20 cellular contexts compared by ENCODE assay signal in the genomic region with DNA sequence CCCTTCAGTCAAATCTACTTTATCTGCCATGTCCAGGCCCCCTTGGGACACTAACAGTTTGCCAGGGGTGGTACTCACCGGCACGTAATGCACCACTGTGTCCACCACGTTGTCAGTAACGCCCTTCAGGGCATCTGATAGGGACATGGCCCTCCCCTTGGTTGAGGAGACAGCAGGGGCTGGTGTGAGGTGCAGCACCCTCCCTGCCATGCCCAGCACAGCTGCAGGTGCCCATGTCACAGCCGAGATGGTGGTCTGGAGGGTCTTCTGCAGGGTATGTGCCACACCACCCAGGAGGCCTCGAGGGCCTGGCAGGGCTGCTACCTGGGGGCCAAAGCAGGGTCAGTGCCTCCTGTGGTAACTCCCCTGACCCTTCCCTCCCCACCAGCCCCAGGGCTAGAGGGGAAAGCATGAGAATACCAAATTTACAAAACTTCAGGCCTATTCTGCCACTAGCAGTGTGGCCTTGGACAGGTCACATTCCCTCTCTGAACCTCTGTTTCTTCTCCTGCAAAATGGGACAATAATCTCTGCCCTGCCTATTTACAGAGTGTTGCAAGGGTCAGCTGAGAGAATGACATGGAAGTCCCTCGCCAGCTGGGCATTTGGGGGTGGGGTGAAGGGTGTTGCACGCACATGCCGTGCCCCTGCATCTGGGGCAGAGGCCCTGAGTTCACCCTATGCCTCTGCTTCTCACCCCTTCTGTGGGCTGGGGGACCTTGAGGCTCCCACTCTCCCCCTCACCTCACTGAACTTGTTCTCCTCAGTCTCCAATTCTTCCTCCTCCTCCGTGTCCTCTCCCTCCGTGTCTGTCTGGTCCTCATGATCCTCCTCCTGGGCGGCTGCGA. TPM values are rescaled to one million over a fixed set of nuclear protein-coding genes. Genes with fewer than 3 reads are reported as not detected.
A peak's percentile ranks its signal among the peaks of the same experiment; 100 is the strongest.
DNase-seq lines count a peak whose midpoint lies in the region; ATAC-seq and TF ChIP-seq lines count a peak whose summit lies in the region.
"Had no signal": no experiment of that assay in that cellular context is flagged by ENCODE, and none has a peak within 500 bp of the region (broad histone marks: within the 10 kb centered on the region; RNA-seq: fewer than 3 reads in every experiment).

No MANE protein-coding gene starts in this region.

- peaks cover 2% of the 10 kb centered on the region for H3K4me1 Mint-ChIP-seq in T-helper 1 cell treated with Interleukin-12 subunit alpha and Interleukin-12 subunit beta and Interleukin-4 antibody, amounts not matched to agents 30 μg/mL and 1 μg/mL, for 36 hours (ENCODE audit: low read depth)
- H3K4me1 Mint-ChIP-seq in CD8-positive, alpha-beta T cell (ENCODE audit: low read depth) = peaks cover 4% of the 10 kb centered on the region
- no peaks in the 10 kb centered on the region for H3K4me1 Mint-ChIP-seq in endodermal cell

- TF ChIP-seq CTCF in CD8-positive, alpha-beta T cell (IDR thresholded peaks at IDR 0.05) = no peak
- TF ChIP-seq CTCF in ascending aorta (IDR thresholded peaks at IDR 0.05) (no peak), endodermal cell (conservative IDR thresholded peaks at IDR 0.05) (no peak)

- H3K27me3 ChIP-seq in CD8-positive, alpha-beta T cell (ENCODE audit: insufficient read depth, low read length) = no peaks in the 10 kb centered on the region
- H3K27me3 ChIP-seq in ascending aorta (no peaks in the 10 kb centered on the region), endodermal cell (ENCODE audit: control insufficient read depth, insufficient read depth, low read length, poor library complexity, severe bottlenecking) (peaks cover 19% of the 10 kb centered on the region)
- H3K27me3 ChIP-seq: SJSA1 had no signal

- H3K27ac ChIP-seq in CD8-positive, alpha-beta T cell (ENCODE audit: low read depth, low read length) = no peak overlapping the region
- H3K27ac ChIP-seq in ascending aorta (peak overlapping the region; percentile 96 to 98), endodermal cell (ENCODE audit: low read depth, low read length) (no peak overlapping the region)
- H3K27ac ChIP-seq: 22Rv1, GM23248, SJSA1 had no signal

- no peak overlapping the region for H3K27ac Mint-ChIP-seq in T-helper 1 cell treated with Interleukin-12 subunit alpha and Interleukin-12 subunit beta and Interleukin-4 antibody, amounts not matched to agents 30 μg/mL and 1 μg/mL, for 36 hours
- H3K27ac Mint-ChIP-seq in CD8-positive, alpha-beta T cell = no peak overlapping the region
- no peak overlapping the region for H3K27ac Mint-ChIP-seq in endodermal cell
- H3K27ac Mint-ChIP-seq: CD4-positive, alpha-beta memory T cell had no signal

- H3K9ac ChIP-seq in endodermal cell (ENCODE audit: extremely low read depth, low read length, poor library complexity, severe bottlenecking) = no peak overlapping the region
- H3K9ac ChIP-seq: GM23248 had no signal

- no peak overlapping the region for H3K4me3 ChIP-seq in CD8-positive, alpha-beta T cell (ENCODE audit: low read depth, low read length)
- H3K4me3 ChIP-seq in ascending aorta (no peak overlapping the region), endodermal cell (ENCODE audit: low read length) (no peak overlapping the region)
- H3K4me3 ChIP-seq: GM23248, K562, SJSA1 had no signal

- no peaks in the 10 kb centered on the region for H3K9me3 Mint-ChIP-seq in T-helper 1 cell treated with Interleukin-12 subunit alpha and Interleukin-12 subunit beta and Interleukin-4 antibody, amounts not matched to agents 30 μg/mL and 1 μg/mL, for 36 hours
- no peaks in the 10 kb centered on the region for H3K9me3 Mint-ChIP-seq in CD8-positive, alpha-beta T cell
- no peaks in the 10 kb centered on the region for H3K9me3 Mint-ChIP-seq in endodermal cell
- H3K9me3 Mint-ChIP-seq: CD4-positive, alpha-beta memory T cell had no signal

- H3K36me3 Mint-ChIP-seq in T-helper 1 cell treated with Interleukin-12 subunit alpha and Interleukin-12 subunit beta and Interleukin-4 antibody, amounts not matched to agents 30 μg/mL and 1 μg/mL, for 36 hours (ENCODE audit: low read depth) = no peaks in the 10 kb centered on the region
- H3K36me3 Mint-ChIP-seq in CD8-positive, alpha-beta T cell = no peaks in the 10 kb centered on the region
- no peaks in the 10 kb centered on the region for H3K36me3 Mint-ChIP-seq in endodermal cell (ENCODE audit: low read depth)
- H3K36me3 Mint-ChIP-seq: CD4-positive, alpha-beta memory T cell had no signal

- no peaks in the 10 kb centered on the region for H3K36me3 ChIP-seq in CD8-positive, alpha-beta T cell (ENCODE audit: insufficient read depth, low read length)
- H3K36me3 ChIP-seq in ascending aorta (no peaks in the 10 kb centered on the region), endodermal cell (ENCODE audit: control insufficient read depth, insufficient read depth, low read length) (no peaks in the 10 kb centered on the region)
- H3K36me3 ChIP-seq: SJSA1 had no signal

- 88 to 95% methylated on average over 12 to 13 of the region's 13 CpGs for WGBS in endodermal cell (ENCODE audit: insufficient coverage in 1 of 2, insufficient read length in 1 of 2), 2 experiments

- no peaks in the 10 kb centered on the region for H3K9me3 ChIP-seq in CD8-positive, alpha-beta T cell (ENCODE audit: low read length)
- H3K9me3 ChIP-seq in ascending aorta = no peaks in the 10 kb centered on the region
- H3K9me3 ChIP-seq in endodermal cell (ENCODE audit: control insufficient read depth, low read length) = no peaks in the 10 kb centered on the region
- H3K9me3 ChIP-seq: SJSA1 had no signal

- peak overlapping the region; percentile 48 for H3K4me3 Mint-ChIP-seq in T-helper 1 cell treated with Interleukin-12 subunit alpha and Interleukin-12 subunit beta and Interleukin-4 antibody, amounts not matched to agents 30 μg/mL and 1 μg/mL, for 36 hours
- peak overlapping the region; percentile 11 for H3K4me3 Mint-ChIP-seq in CD8-positive, alpha-beta T cell
- no peak overlapping the region for H3K4me3 Mint-ChIP-seq in endodermal cell

- DNase-seq in T-helper 1 cell (no peak), ascending aorta (ENCODE audit: low spot score in 2 of 2) (peak in 1 of 2 donors; percentile 54), sciatic nerve (ENCODE audit: low spot score) (no peak), endodermal cell (no peak), NCI-H2171 (lab: John Stamatoyannopoulos, UW) (no peak), NCI-H146 treated with DMSO at 0.1 percent for 48 hours (lab: John Stamatoyannopoulos, UW; ENCODE audit: unreplicated experiment) (no peak)
- DNase-seq in CD8-positive, alpha-beta T cell = no peak
- DNase-seq: CD4-positive, alpha-beta memory T cell; DMS79; GM23248; MV-4-11; NCI-H2029; NCI-H2171 treated with DMSO at 0.1 percent for 48 hours; NCI-H82; PC-3 had no signal

- CTCF ChIA-PET in CD8-positive, alpha-beta T cell (lab: Charles Lee) = no interaction called here

- no peaks in the 10 kb centered on the region for H3K4me1 ChIP-seq in CD8-positive, alpha-beta T cell (ENCODE audit: insufficient read depth, low read length)
- H3K4me1 ChIP-seq in ascending aorta (peaks cover 15 to 26% of the 10 kb centered on the region in 2 donors), endodermal cell (ENCODE audit: control insufficient read depth, insufficient read depth, low read length) (no peaks in the 10 kb centered on the region)

- intact Hi-C loops in CD8-positive, alpha-beta T cell (cut with DNase I, micrococcal nuclease) = no loop called here
- intact Hi-C loops in ascending aorta (cut with DNase I) (loop anchor here (1.0 to 10.0 kb wide), 3 partner anchors 13 to 568 kb away; partner anchors contain the start of genes CIB1, GDPGP1 and IDH2), sciatic nerve (cut with DNase I) (no loop called here)

- no peak for ATAC-seq in CD8-positive, alpha-beta T cell
- peak; percentile 2 for ATAC-seq in sciatic nerve
- ATAC-seq: HCT116, PC-3 had no signal

- POLR2A ChIA-PET in CD8-positive, alpha-beta T cell (lab: Charles Lee) = no interaction called here

- H3K27me3 Mint-ChIP-seq in T-helper 1 cell treated with Interleukin-12 subunit alpha and Interleukin-12 subunit beta and Interleukin-4 antibody, amounts not matched to agents 30 μg/mL and 1 μg/mL, for 36 hours (ENCODE audit: low read depth) = peaks cover 30% of the 10 kb centered on the region
- H3K27me3 Mint-ChIP-seq in CD8-positive, alpha-beta T cell (ENCODE audit: low read depth) = peaks cover 24% of the 10 kb centered on the region
- peaks cover 49% of the 10 kb centered on the region for H3K27me3 Mint-ChIP-seq in endodermal cell (ENCODE audit: insufficient read depth)

RNA-seq across cellular contexts. Expression of gene KIF7, which starts 11.8 kb away (rescaled TPM):
- under 1 TPM; 0.39 to 0.54 TPM for total RNA-seq in CD8-positive, alpha-beta T cell
- total RNA-seq in ascending aorta = 39.1 TPM
- total RNA-seq in sciatic nerve = 9.2 TPM
- total RNA-seq in endodermal cell = 10 to 100 TPM; 22.9 to 24.4 TPM
- polyA plus RNA-seq in endodermal cell (2013, experiment 1 of 2) = 9.7 TPM
- polyA plus RNA-seq in endodermal cell (2013, experiment 2 of 2) = 8.9 TPM
- total RNA-seq: CD4-positive, alpha-beta memory T cell had no signal
- polyA plus RNA-seq: CD4-positive, alpha-beta memory T cell had no signal

RNA-seq across cellular contexts. Expression of gene PLIN1, which starts 12.1 kb away (rescaled TPM):
- total RNA-seq in CD8-positive, alpha-beta T cell = not detected
- total RNA-seq in ascending aorta = 39.3 TPM
- 57.4 TPM for total RNA-seq in sciatic nerve
- total RNA-seq in endodermal cell = under 1 TPM; 0.11 to 0.22 TPM
- polyA plus RNA-seq in endodermal cell (2013, experiment 1 of 2) = 0.18 TPM
- 0.21 TPM for polyA plus RNA-seq in endodermal cell (2013, experiment 2 of 2)
- total RNA-seq: GM23248, K562, SJSA1 had no signal
- polyA plus RNA-seq: GM23248, K562 had no signal

RNA-seq across cellular contexts. Expression of gene PEX11A, which starts 23.5 kb away (rescaled TPM):
- not detected for total RNA-seq in CD8-positive, alpha-beta T cell
- total RNA-seq in ascending aorta = 34.2 TPM
- 6.2 TPM for total RNA-seq in sciatic nerve
- 1 to 10 TPM; 2.7 to 4.0 TPM for total RNA-seq in endodermal cell
- 5.1 TPM for polyA plus RNA-seq in endodermal cell (2013, experiment 1 of 2)
- 4.6 TPM for polyA plus RNA-seq in endodermal cell (2013, experiment 2 of 2)
- total RNA-seq: K562 had no signal
- polyA plus RNA-seq: K562 had no signal

RNA-seq across cellular contexts. Expression of gene WDR93, which starts 23.5 kb away (rescaled TPM):
- not detected for total RNA-seq in CD8-positive, alpha-beta T cell
- not detected for total RNA-seq in ascending aorta
- not detected for total RNA-seq in sciatic nerve
- total RNA-seq in endodermal cell = under 1 TPM; 0.24 to 0.64 TPM
- polyA plus RNA-seq in endodermal cell (2013, experiment 1 of 2) = 0.11 TPM
- polyA plus RNA-seq in endodermal cell (2013, experiment 2 of 2) = 0.25 TPM
- total RNA-seq: CD4-positive, alpha-beta memory T cell; GM23248; K562 had no signal
- polyA plus RNA-seq: CD4-positive, alpha-beta memory T cell; K562 had no signal

Comparison
In these comparisons a context has a peak if more than half of its experiments do, and no peak if none do; other contexts are left out.
1. H3K27ac ChIP-seq: peak in ascending aorta (2 of 2); none in CD8-positive, alpha-beta T cell (single experiment) and endodermal cell (single experiment).
2. RNA of gene PLIN1, which starts 12.1 kb away (total RNA-seq): 57.4 TPM in sciatic nerve (single experiment) and 39.3 TPM in ascending aorta (single experiment); 0.11 to 0.22 TPM in endodermal cell and not detected in CD8-positive, alpha-beta T cell; every median in the first group is over 10 times any median in the second.